ENCODE assay signal across 28 cellular contexts in genomic region chr5:167311340-167311739, GRCh38.
"Had no signal": no experiment of that assay in that cellular context is flagged by ENCODE, and none has a peak within 500 bp of the region (broad histone marks: within the 10 kb centered on the region; RNA-seq: fewer than 3 reads in every experiment).

No MANE protein-coding gene starts in this region.

- H3K36me3 ChIP-seq: colonic mucosa, esophagus muscularis mucosa, esophagus squamous epithelium, gastrocnemius medialis, gastroesophageal sphincter, heart left ventricle, heart right ventricle had no signal

- FAIRE-seq: colon, endometrium, endothelial cell of umbilical vein, frontal cortex had no signal

- ATAC-seq: effector memory CD8-positive, alpha-beta T cell; esophagus mucosa; foreskin keratinocyte; gastrocnemius medialis; gastroesophageal sphincter; heart left ventricle; heart right ventricle had no signal

- H3K27ac ChIP-seq: colonic mucosa, coronary artery, dorsolateral prefrontal cortex, epithelial cell of prostate, esophagus muscularis mucosa, esophagus squamous epithelium, foreskin keratinocyte, gastrocnemius medialis, gastroesophageal sphincter, heart left ventricle, heart right ventricle had no signal

- H3K27me3 ChIP-seq: colonic mucosa, dorsolateral prefrontal cortex, esophagus muscularis mucosa, foreskin keratinocyte, gastrocnemius medialis, gastroesophageal sphincter, heart left ventricle, heart right ventricle had no signal

- H3K4me3 ChIP-seq: colonic mucosa, coronary artery, dorsolateral prefrontal cortex, esophagus muscularis mucosa, esophagus squamous epithelium, gastrocnemius medialis, gastroesophageal sphincter, heart left ventricle, heart right ventricle had no signal

- H3K4me1 ChIP-seq: colonic mucosa, esophagus muscularis mucosa, esophagus squamous epithelium, foreskin keratinocyte, gastrocnemius medialis, gastroesophageal sphincter, heart left ventricle, heart right ventricle had no signal

- DNase-seq: colonic mucosa; cortex of kidney; dermis blood vessel endothelial cell; dorsolateral prefrontal cortex; effector CD4-positive, alpha-beta T cell; effector CD8-positive, alpha-beta T cell; effector memory CD4-positive, alpha-beta T cell; effector memory CD8-positive, alpha-beta T cell; endodermal cell; erythroblast; esophagus squamous epithelium; foreskin fibroblast; foreskin keratinocyte; foreskin melanocyte; gastrocnemius medialis; glutamatergic neuron; head of caudate nucleus; heart left ventricle; heart right ventricle had no signal

- H3K9me3 ChIP-seq: colonic mucosa, esophagus muscularis mucosa, esophagus squamous epithelium, gastrocnemius medialis, gastroesophageal sphincter, heart left ventricle, heart right ventricle had no signal
